Comparison of ENCODE assay signal across 8 cellular contexts in genomic region chr12:8242881-8243681, GRCh38. TPM values are rescaled to one million over a fixed set of nuclear protein-coding genes. Genes with fewer than 3 reads are reported as not detected.
A peak's percentile ranks its signal among the peaks of the same experiment; 100 is the strongest.
DNase-seq lines count a peak whose midpoint lies in the region; ATAC-seq and TF ChIP-seq lines count a peak whose summit lies in the region.
"Not testable (repeated sequence)": the region's sequence is repeated elsewhere in the genome, so short reads cannot be mapped to it uniquely, and the experiment has no call there.

No MANE protein-coding gene starts in this region.

- H3K9me3 ChIP-seq in HEK293 (ENCODE audit: control insufficient read depth, insufficient read depth, low read depth, low read length); SK-N-MC (ENCODE audit: low read depth, low read length): not testable (repeated sequence)

- peak; percentile 100 for ATAC-seq in foreskin keratinocyte
- peak; percentile 99 for ATAC-seq in stimulated activated naive CD8-positive, alpha-beta T cell treated with anti-CD3 and anti-CD28 coated beads, Interleukin-15, Interleukin-2, amounts not matched to agents 100 U/mL and 50 U/mL, for 24 hours

- H3K9me3 Mint-ChIP-seq in activated naive CD4-positive, alpha-beta T cell treated with anti-CD3 and anti-CD28 coated beads for 36 hours; neural crest cell: not testable (repeated sequence)

- not testable (repeated sequence) for H3K36me3 Mint-ChIP-seq in activated naive CD4-positive, alpha-beta T cell treated with anti-CD3 and anti-CD28 coated beads for 36 hours (ENCODE audit: low read depth); neural crest cell (ENCODE audit: low read depth)

- not testable (repeated sequence) for H3K27me3 ChIP-seq in foreskin keratinocyte

- H3K4me3 Mint-ChIP-seq in activated naive CD4-positive, alpha-beta T cell treated with anti-CD3 and anti-CD28 coated beads for 36 hours = peak overlapping the region; percentile 96
- peak overlapping the region; percentile 99 for H3K4me3 Mint-ChIP-seq in neural crest cell

- not testable (repeated sequence) for H3K27me3 Mint-ChIP-seq in activated naive CD4-positive, alpha-beta T cell treated with anti-CD3 and anti-CD28 coated beads for 36 hours (ENCODE audit: low read depth); neural crest cell (ENCODE audit: low read depth)

- not testable (repeated sequence) for TF ChIP-seq CTCF in HEK293 (tag by site-specific recombination; IDR thresholded peaks at IDR 0.05); NB4 (IDR thresholded peaks at IDR 0.05; ENCODE audit: low read depth, low read length); foreskin keratinocyte (conservative IDR thresholded peaks at IDR 0.05); neural crest cell (conservative IDR thresholded peaks at IDR 0.05)

- H3K4me3 ChIP-seq in HEK293 (ENCODE audit: low read depth, low read length) = peak overlapping the region; percentile 58
- peak overlapping the region; percentile 59 for H3K4me3 ChIP-seq in NB4 (ENCODE audit: low read depth, low read length)
- peak overlapping the region; percentile 83 for H3K4me3 ChIP-seq in SK-N-MC

- TF ChIP-seq POLR2A in NB4 (IDR thresholded peaks at IDR 0.05; ENCODE audit: extremely low read depth, insufficient read length) = not testable (repeated sequence)

- H3K4me1 Mint-ChIP-seq in activated naive CD4-positive, alpha-beta T cell treated with anti-CD3 and anti-CD28 coated beads for 36 hours (ENCODE audit: low read depth) = peaks cover 18% of the 10 kb centered on the region
- peaks cover 10% of the 10 kb centered on the region for H3K4me1 Mint-ChIP-seq in neural crest cell

- CTCF ChIA-PET in HEK293 (lab: Yijun Ruan, JAX) = not testable (repeated sequence)
- CTCF ChIA-PET in activated naive CD4-positive, alpha-beta T cell treated with anti-CD3 and anti-CD28 coated beads for 36 hours (lab: Charles Lee) = interaction anchor here (0.6 to 1.6 kb wide), 3 partner anchors 11 to 249 kb away, joined by 3 to 4 read pairs (median 3); no protein-coding TSS in a partner anchor

- H3K27ac Mint-ChIP-seq in activated naive CD4-positive, alpha-beta T cell treated with anti-CD3 and anti-CD28 coated beads for 36 hours = peak overlapping the region; percentile 91
- H3K27ac Mint-ChIP-seq in neural crest cell (ENCODE audit: unreplicated experiment) = peak overlapping the region; percentile 99

- intact Hi-C loops in activated naive CD4-positive, alpha-beta T cell treated with anti-CD3 and anti-CD28 coated beads for 36 hours (cut with micrococcal nuclease) = loop anchor here (1.0 to 2.0 kb wide), 7 partner anchors 161 to 1054 kb away; partner anchors contain the start of genes M6PR, NECAP1 and PEX5

- not testable (repeated sequence) for H3K27ac ChIP-seq in HEK293 (ENCODE audit: extremely low read depth, low read depth, low read length); SK-N-MC
- peak overlapping the region; percentile 75 for H3K27ac ChIP-seq in foreskin keratinocyte

- DNase-seq in ELF-1 (ENCODE audit: low read depth, low spot score) (peak; percentile 99), NB4 (ENCODE audit: low read depth) (peak; percentile 92), SK-N-MC (ENCODE audit: low read depth, low spot score) (peak; percentile 61), foreskin keratinocyte (peak; percentile 90 to 93), neural crest cell (ENCODE audit: low read depth, low spot score) (peak; percentile 97)
- DNase-seq in activated naive CD4-positive, alpha-beta T cell treated with anti-CD3 and anti-CD28 coated beads for 36 hours = peak; percentile 100
- peak; percentile 99 for DNase-seq in stimulated activated naive CD8-positive, alpha-beta T cell treated with anti-CD3 and anti-CD28 coated beads, Interleukin-15, Interleukin-2, amounts not matched to agents 100 U/mL and 50 U/mL, for 24 hours

- H3K9ac ChIP-seq in SK-N-MC (ENCODE audit: insufficient read length) = peak overlapping the region; percentile 76

- H3K36me3 ChIP-seq in HEK293 (ENCODE audit: control insufficient read depth in 2 of 2, insufficient read depth in 1 of 2, low read length in 2 of 2); SK-N-MC (ENCODE audit: insufficient read depth, low read length): not testable (repeated sequence)

- POLR2A ChIA-PET in HEK293 (lab: Yijun Ruan, JAX) = interaction anchor here (0.6 to 0.8 kb wide), 2 partner anchors 9 to 307 kb away, joined by 3 read pairs; no protein-coding TSS in a partner anchor

- H3K4me1 ChIP-seq in HEK293 (ENCODE audit: control insufficient read depth, insufficient read depth, low read length); foreskin keratinocyte: not testable (repeated sequence)

TF ChIP-seq in HEK293, 187 proteins besides CTCF, POLR2A, EP300 and RAD21:
- TF ChIP-seq SP3 (tag by site-specific recombination; IDR thresholded peaks at IDR 0.05) (peak; percentile 82), SP2 (tag by site-specific recombination; IDR thresholded peaks at IDR 0.05) (peak; percentile 76), HIC1 (tag by site-specific recombination; IDR thresholded peaks at IDR 0.05) (peak; percentile 46; the same call in 1 of the 2 replicates), GLIS1 (tag by site-specific recombination; IDR thresholded peaks at IDR 0.05) (peak; percentile 34; the same call in 1 of the 2 replicates), KLF10 (tag by site-specific recombination; IDR thresholded peaks at IDR 0.05) (peak; percentile 70), KLF9 (tag by site-specific recombination; IDR thresholded peaks at IDR 0.05; ENCODE audit: low read depth) (0 out of 2 replicates have a peak, but pooled peaks have one; percentile 40), ZNF692 (tag by site-specific recombination; IDR thresholded peaks at IDR 0.05) (peak; percentile 49; the same call in 1 of the 2 replicates), GLIS2 (tag by site-specific recombination; IDR thresholded peaks at IDR 0.05) (peak; percentile 74; the same call in 1 of the 2 replicates)

RNA-seq across cellular contexts. Expression of gene FAM90A1, which starts 15.7 kb away (rescaled TPM):
- total RNA-seq in activated naive CD4-positive, alpha-beta T cell treated with anti-CD3 and anti-CD28 coated beads for 36 hours = under 1 TPM; 0.21 to 0.30 TPM
- total RNA-seq in foreskin keratinocyte (0.28 and 0.41 TPM in 2 replicates), neural crest cell (not detected in 2 replicates)
- 0.28 and 0.50 TPM in 2 replicates for polyA plus RNA-seq in foreskin keratinocyte
